25 cellular contexts compared by ENCODE assay signal in the genomic region with DNA sequence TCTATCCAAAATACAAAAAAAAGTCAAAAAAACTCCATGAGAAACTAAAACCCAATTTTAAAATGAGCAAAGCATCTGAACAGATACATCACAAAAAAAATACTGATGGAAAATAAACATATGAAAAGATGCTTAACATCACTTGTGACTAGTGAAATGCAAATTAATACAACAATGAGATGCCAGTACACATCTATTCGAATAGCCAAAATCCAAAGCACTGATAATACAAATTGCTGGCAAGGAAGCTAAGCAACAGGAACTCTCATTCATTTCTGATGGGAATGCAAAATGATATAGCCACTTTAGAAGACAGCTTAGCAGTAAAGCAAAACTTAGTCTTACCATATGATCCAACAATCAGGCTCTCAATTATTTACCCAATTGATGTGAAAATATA.
"Had no signal": no experiment of that assay in that cellular context is flagged by ENCODE, and none has a peak within 500 bp of the region (broad histone marks: within the 10 kb centered on the region; RNA-seq: fewer than 3 reads in every experiment).

No MANE protein-coding gene starts in this region.

- H3K27ac Mint-ChIP-seq: activated CD4-positive, alpha-beta T cell treated with anti-CD3 and anti-CD28 coated beads, Interleukin-2, amount 10 ng/mL, durations not matched to agents 7 days and 5 days; activated CD8-positive, alpha-beta T cell treated with anti-CD3 and anti-CD28 coated beads for 36 hours; activated naive CD4-positive, alpha-beta T cell treated with anti-CD3 and anti-CD28 coated beads, Interleukin-2, amount 50 U/mL, for 72 hours; activated T-helper 2 cell treated with anti-CD3 and anti-CD28 coated beads, Interferon-gamma antibody, Interleukin-2, Interleukin-4, amounts not matched to agents 10 μg/mL and 5 μg/mL and 100 μg/mL, durations not matched to agents 14 hours and 24 hours and 36 hours; naive B cell; T-helper 17 cell had no signal

- H3K4me1 ChIP-seq: colonic mucosa, pancreas, prostate gland, suprapubic skin, tibial nerve had no signal

- DNase-seq: activated CD4-positive, alpha-beta T cell treated with anti-CD3 and anti-CD28 coated beads, Interleukin-2, amount 10 ng/mL, durations not matched to agents 7 days and 5 days; activated CD4-positive, CD25-positive, alpha-beta regulatory T cell treated with anti-CD3 and anti-CD28 coated beads, Interleukin-2, amount 50 U/mL, for 72 hours; activated CD8-positive, alpha-beta T cell treated with anti-CD3 and anti-CD28 coated beads for 36 hours; activated naive CD4-positive, alpha-beta T cell; activated T-cell treated with anti-CD3 and anti-CD28 coated beads, Interleukin-2, amount 50 U/mL, for 4 hours; colonic mucosa; effector CD8-positive, alpha-beta T cell; head of caudate nucleus; hippocampal formation; left ventricle myocardium superior; mucosa of descending colon; naive B cell; nephron progenitor cell; pancreas; stimulated activated CD4-positive, alpha-beta T cell treated with anti-CD3 and anti-CD28 coated beads, Interleukin-1b, Interleukin-23, amount 100 ng/mL, for 48 hours; stimulated activated naive CD4-positive, alpha-beta T cell; T-helper 17 cell had no signal

- H3K4me3 ChIP-seq: colonic mucosa, gastroesophageal sphincter, mucosa of descending colon, pancreas, prostate gland, smooth muscle cell, suprapubic skin, tibial nerve had no signal

- H3K9me3 Mint-ChIP-seq: activated CD4-positive, alpha-beta T cell treated with anti-CD3 and anti-CD28 coated beads, Interleukin-2, amount 10 ng/mL, durations not matched to agents 7 days and 5 days had no signal

- H3K27me3 ChIP-seq: colonic mucosa, gastroesophageal sphincter, pancreas, suprapubic skin, tibial nerve had no signal

- H3K9me3 ChIP-seq: colonic mucosa, pancreas, prostate gland, suprapubic skin had no signal

- H3K4me1 Mint-ChIP-seq: activated CD4-positive, alpha-beta T cell treated with anti-CD3 and anti-CD28 coated beads, Interleukin-2, amount 10 ng/mL, durations not matched to agents 7 days and 5 days; naive B cell; T-helper 17 cell had no signal

- H3K27ac ChIP-seq: colonic mucosa, neutrophil, pancreas, prostate gland, suprapubic skin, tibial nerve had no signal

- H3K4me3 Mint-ChIP-seq: activated CD4-positive, alpha-beta T cell treated with anti-CD3 and anti-CD28 coated beads, Interleukin-2, amount 10 ng/mL, durations not matched to agents 7 days and 5 days; activated CD8-positive, alpha-beta T cell treated with anti-CD3 and anti-CD28 coated beads for 36 hours; activated T-cell treated with anti-CD3 and anti-CD28 coated beads, Interleukin-2, amount 50 U/mL, for 4 hours; naive B cell; nephron progenitor cell; T-helper 17 cell had no signal

- H3K36me3 Mint-ChIP-seq: activated naive CD4-positive, alpha-beta T cell treated with anti-CD3 and anti-CD28 coated beads, Interleukin-2, amount 50 U/mL, for 72 hours; naive B cell had no signal

- H3K36me3 ChIP-seq: colonic mucosa, gastroesophageal sphincter, neutrophil, pancreas, prostate gland, suprapubic skin, tibial nerve had no signal
